8 cellular contexts compared by ENCODE assay signal in the genomic region with DNA sequence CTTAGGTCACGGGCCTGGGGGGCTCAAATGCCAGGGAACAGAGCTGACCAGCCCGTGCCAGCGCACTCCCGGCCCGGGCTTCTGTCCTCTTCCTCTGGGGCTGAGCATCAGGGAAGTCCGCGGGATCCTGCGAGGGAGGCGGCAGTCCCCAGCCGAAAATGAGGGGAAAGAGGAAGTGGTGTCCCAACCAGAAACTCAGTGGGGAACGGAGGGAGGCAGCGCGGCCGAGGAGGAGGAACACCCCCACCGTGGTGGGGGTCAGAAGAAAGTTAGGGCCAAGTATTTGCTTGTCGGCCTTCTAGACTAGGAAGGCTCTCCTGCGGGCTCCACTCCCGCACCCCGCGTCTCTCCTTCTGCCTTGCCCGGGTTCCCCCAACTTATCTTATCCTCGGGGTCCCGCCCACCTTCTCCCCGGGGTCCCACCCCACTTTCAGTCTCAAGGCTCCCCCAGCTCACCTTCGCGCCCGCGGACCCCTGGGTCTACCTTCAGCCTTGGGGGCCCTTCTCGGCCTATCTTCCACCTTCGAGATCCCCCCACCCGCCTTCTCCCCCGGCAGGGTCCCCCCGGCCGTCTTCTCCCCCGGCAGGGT. TPM values are rescaled to one million over a fixed set of nuclear protein-coding genes. Genes with fewer than 3 reads are reported as not detected.
A peak's percentile ranks its signal among the peaks of the same experiment; 100 is the strongest.
DNase-seq lines count a peak whose midpoint lies in the region; ATAC-seq and TF ChIP-seq lines count a peak whose summit lies in the region.

No MANE protein-coding gene starts in this region.

- peak; percentile 45 for DNase-seq in Daoy (ENCODE audit: low read depth)
- DNase-seq in OCI-LY7 (ENCODE audit: low spot score), result peak; percentile 56
- DNase-seq in activated T-helper 1 cell treated with Interleukin-2 at 50 U/mL for 16 hours (ENCODE audit: low read depth), result peak; percentile 36
- peak; percentile 36 for DNase-seq in fibroblast of villous mesenchyme (ENCODE audit: low read depth)
- DNase-seq in nephron progenitor cell, result peak; percentile 31
- DNase-seq in thyroid gland, result peak; percentile 55 to 62

- H3K9me2 ChIP-seq in OCI-LY7 (ENCODE audit: insufficient read depth, low read length), result no peaks in the 10 kb centered on the region

- H3K4me1 Mint-ChIP-seq in nephron progenitor cell, result peaks cover 44% of the 10 kb centered on the region

- H3K4me3 ChIP-seq in HEK293 (ENCODE audit: low read depth, low read length) (peak overlapping the region; percentile 71), OCI-LY7 (ENCODE audit: low read depth, low read length, poor library complexity, severe bottlenecking) (peak overlapping the region; percentile 72), fibroblast of villous mesenchyme (ENCODE audit: low read depth, low read length) (peak overlapping the region; percentile 76), thyroid gland (replicated peaks in 1 of 3) (peak overlapping the region; percentile 14 to 95 (median 75))

- H3K36me3 Mint-ChIP-seq in nephron progenitor cell (ENCODE audit: low read depth), result peaks cover 7% of the 10 kb centered on the region

- H3K27me3 ChIP-seq in thyroid gland, result no peaks in the 10 kb centered on the region

- peak overlapping the region; percentile 57 for H2AFZ ChIP-seq in OCI-LY7 (ENCODE audit: low read length)

- H3K36me3 ChIP-seq in HEK293 (ENCODE audit: control insufficient read depth in 2 of 2, insufficient read depth in 1 of 2, low read length in 2 of 2) (no peaks in the 10 kb centered on the region), OCI-LY7 (ENCODE audit: insufficient read depth, low read length) (no peaks in the 10 kb centered on the region; the same call in 1 of the 2 replicates), thyroid gland (no peaks in the 10 kb centered on the region)

- H3K9me3 ChIP-seq in HEK293 (ENCODE audit: control insufficient read depth, insufficient read depth, low read depth, low read length), result no peaks in the 10 kb centered on the region
- H3K9me3 ChIP-seq in OCI-LY7 (ENCODE audit: low read length), result peaks cover under 1% of the 10 kb centered on the region; the same call in 1 of the 2 replicates
- no peaks in the 10 kb centered on the region for H3K9me3 ChIP-seq in thyroid gland

- peaks cover 12% of the 10 kb centered on the region for H3K9me3 Mint-ChIP-seq in nephron progenitor cell

- no peak for ATAC-seq in GM21825 (IDR thresholded peaks at IDR 0.05; ENCODE audit: unreplicated experiment)

- BruUV-seq in OCI-LY7 (replicated peaks; lab: Mats Ljungman, UMichigan), result no TSS peak

- no peaks in the 10 kb centered on the region for H4K20me1 ChIP-seq in OCI-LY7 (ENCODE audit: insufficient read depth, low read length)

- TF ChIP-seq POLR2A in thyroid gland (IDR thresholded peaks at IDR 0.05), result peak in 1 of 2 donors; percentile 5

- POLR2A ChIA-PET in HEK293 (lab: Yijun Ruan, JAX), result interaction anchor here (0.6 to 1.4 kb wide), 2 partner anchors 9 to 127 kb away, joined by 4 to 13 read pairs; no protein-coding TSS in a partner anchor
- POLR2A ChIA-PET in OCI-LY7 (lab: Charles Lee), result no interaction called here

- H3K4me2 ChIP-seq in OCI-LY7 (ENCODE audit: low read length), result peak overlapping the region; percentile 88

- CTCF ChIA-PET in HEK293 (lab: Yijun Ruan, JAX) (interaction anchor here (2.3 kb wide), 1 partner anchor 10 kb away, joined by 14 read pairs; no protein-coding TSS in a partner anchor), OCI-LY7 (lab: Charles Lee; ENCODE audit: unreplicated experiment) (no interaction called here)

- intact Hi-C loops in OCI-LY7 (cut with micrococcal nuclease; ENCODE audit: unreplicated experiment) (no loop called here), thyroid gland (cut with DNase I) (loop anchor here (5.0 kb wide), 1 partner anchor 124 kb away; a partner anchor contains a TSS)

- 0 to 1% methylated on average over 29 to 30 of the region's 35 CpGs for WGBS in thyroid gland, 2 donors

- TF ChIP-seq CTCF in HEK293 (tag by site-specific recombination; IDR thresholded peaks at IDR 0.05) (no peak), OCI-LY7 (conservative IDR thresholded peaks at IDR 0.05; ENCODE audit: low read length) (no peak), fibroblast of villous mesenchyme (IDR thresholded peaks at IDR 0.05; ENCODE audit: insufficient read depth, low read depth, low read length) (no peak), nephron progenitor cell (IDR thresholded peaks at IDR 0.05) (no peak), thyroid gland (IDR thresholded peaks at IDR 0.05) (no peak)

- H3K4me1 ChIP-seq in HEK293 (ENCODE audit: control insufficient read depth, insufficient read depth, low read length) (peaks cover 4% of the 10 kb centered on the region; the same call in 1 of the 2 replicates), OCI-LY7 (ENCODE audit: insufficient read depth, low read length, poor library complexity, severe bottlenecking) (peaks cover 18% of the 10 kb centered on the region), thyroid gland (peaks cover 38 to 41% of the 10 kb centered on the region in 2 donors)

- H3K27me3 Mint-ChIP-seq in nephron progenitor cell (ENCODE audit: low read depth, poor library complexity), result peaks cover 6% of the 10 kb centered on the region

- no peaks in the 10 kb centered on the region for H3K79me2 ChIP-seq in OCI-LY7 (ENCODE audit: insufficient read depth, low read depth, low read length)

- H3K4me3 Mint-ChIP-seq in nephron progenitor cell, result peak overlapping the region; percentile 91

- H3K27ac ChIP-seq in HEK293 (ENCODE audit: extremely low read depth, low read depth, low read length) (peak overlapping the region; percentile 69), OCI-LY7 (ENCODE audit: low read depth, low read length, poor library complexity, severe bottlenecking) (peak overlapping the region; percentile 5), thyroid gland (peak overlapping the region; percentile 89 to 94 (median 92))

- no peak overlapping the region for H3K27ac Mint-ChIP-seq in nephron progenitor cell

TF ChIP-seq in HEK293, 187 proteins besides CTCF, POLR2A, EP300 and RAD21 (continues in another document):
- TF ChIP-seq ZNF335 (tag by site-specific recombination; conservative IDR thresholded peaks at IDR 0.05) (peak; percentile 53; the same call in 1 of the 2 replicates), ZBTB20 (tag by site-specific recombination; IDR thresholded peaks at IDR 0.05) (peak; percentile 66; the same call in 1 of the 2 replicates), GLIS2 (tag by site-specific recombination; IDR thresholded peaks at IDR 0.05) (peak; percentile 72)
- TF ChIP-seq, protein P1, sequence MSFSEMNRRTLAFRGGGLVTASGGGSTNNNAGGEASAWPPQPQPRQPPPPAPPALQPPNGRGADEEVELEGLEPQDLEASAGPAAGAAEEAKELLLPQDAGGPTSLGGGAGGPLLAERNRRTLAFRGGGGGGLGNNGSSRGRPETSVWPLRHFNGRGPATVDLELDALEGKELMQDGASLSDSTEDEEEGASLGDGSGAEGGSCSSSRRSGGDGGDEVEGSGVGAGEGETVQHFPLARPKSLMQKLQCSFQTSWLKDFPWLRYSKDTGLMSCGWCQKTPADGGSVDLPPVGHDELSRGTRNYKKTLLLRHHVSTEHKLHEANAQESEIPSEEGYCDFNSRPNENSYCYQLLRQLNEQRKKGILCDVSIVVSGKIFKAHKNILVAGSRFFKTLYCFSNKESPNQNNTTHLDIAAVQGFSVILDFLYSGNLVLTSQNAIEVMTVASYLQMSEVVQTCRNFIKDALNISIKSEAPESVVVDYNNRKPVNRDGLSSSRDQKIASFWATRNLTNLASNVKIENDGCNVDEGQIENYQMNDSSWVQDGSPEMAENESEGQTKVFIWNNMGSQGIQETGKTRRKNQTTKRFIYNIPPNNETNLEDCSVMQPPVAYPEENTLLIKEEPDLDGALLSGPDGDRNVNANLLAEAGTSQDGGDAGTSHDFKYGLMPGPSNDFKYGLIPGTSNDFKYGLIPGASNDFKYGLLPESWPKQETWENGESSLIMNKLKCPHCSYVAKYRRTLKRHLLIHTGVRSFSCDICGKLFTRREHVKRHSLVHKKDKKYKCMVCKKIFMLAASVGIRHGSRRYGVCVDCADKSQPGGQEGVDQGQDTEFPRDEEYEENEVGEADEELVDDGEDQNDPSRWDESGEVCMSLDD (tag by site-specific recombination; IDR thresholded peaks at IDR 0.05), result peak; percentile 31; the same call in 1 of the 2 replicates
- TF ChIP-seq, protein P2, sequence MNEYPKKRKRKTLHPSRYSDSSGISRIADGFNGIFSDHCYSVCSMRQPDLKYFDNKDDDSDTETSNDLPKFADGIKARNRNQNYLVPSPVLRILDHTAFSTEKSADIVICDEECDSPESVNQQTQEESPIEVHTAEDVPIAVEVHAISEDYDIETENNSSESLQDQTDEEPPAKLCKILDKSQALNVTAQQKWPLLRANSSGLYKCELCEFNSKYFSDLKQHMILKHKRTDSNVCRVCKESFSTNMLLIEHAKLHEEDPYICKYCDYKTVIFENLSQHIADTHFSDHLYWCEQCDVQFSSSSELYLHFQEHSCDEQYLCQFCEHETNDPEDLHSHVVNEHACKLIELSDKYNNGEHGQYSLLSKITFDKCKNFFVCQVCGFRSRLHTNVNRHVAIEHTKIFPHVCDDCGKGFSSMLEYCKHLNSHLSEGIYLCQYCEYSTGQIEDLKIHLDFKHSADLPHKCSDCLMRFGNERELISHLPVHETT (tag by site-specific recombination; IDR thresholded peaks at IDR 0.05), result no peak

RNA-seq across cellular contexts. Expression of a gene that starts 0.6 kb away (rescaled TPM):
- 7.4 and 12.1 TPM in 2 replicates for total RNA-seq in Daoy (2014; rRNA removed; shearing (Covaris generic))
- total RNA-seq in OCI-LY7 (2014; rRNA removed; shearing (Covaris generic)), result 18.9 and 20.6 TPM in 2 replicates
- 23.7 and 24.6 TPM in 2 replicates for total RNA-seq in OCI-LY7 (2022)
- 14.2 and 15.5 TPM in 2 replicates for total RNA-seq in fibroblast of villous mesenchyme
- 10 to 100 TPM; 32.8 to 50.1 (median 33.0) TPM for total RNA-seq in thyroid gland

Comparison
In these comparisons a context has a peak if more than half of its experiments do, and no peak if none do; other contexts are left out.
1. H3K27ac ChIP-seq: peak in every context shown above with its lines; median percentile 92 in thyroid gland; 69 in HEK293; 5 in OCI-LY7.